In genomic region chr15:101333907-101334789, GRCh38 we compare ENCODE assay signal across 8 cellular contexts. TPM values are rescaled to one million over a fixed set of nuclear protein-coding genes. Genes with fewer than 3 reads are reported as not detected.
DNase-seq lines count a peak whose midpoint lies in the region; ATAC-seq and TF ChIP-seq lines count a peak whose summit lies in the region.
"Not testable (repeated sequence)": the region's sequence is repeated elsewhere in the genome, so short reads cannot be mapped to it uniquely, and the experiment has no call there.

No MANE protein-coding gene starts in this region.

- H3K4me3 Mint-ChIP-seq in CD8-positive, alpha-beta T cell = not testable (repeated sequence)
- H3K4me3 Mint-ChIP-seq in activated CD8-positive, alpha-beta T cell treated with anti-CD3 and anti-CD28 coated beads for 36 hours = peak overlapping the region; percentile 68
- peak overlapping the region; percentile 77 for H3K4me3 Mint-ChIP-seq in activated naive CD8-positive, alpha-beta T cell treated with anti-CD3 and anti-CD28 coated beads for 36 hours
- H3K4me3 Mint-ChIP-seq in naive thymus-derived CD8-positive, alpha-beta T cell = peak overlapping the region in 8 of 10 donors; percentile 26 to 57 (median 43)

- H3K9me3 ChIP-seq in CD8-positive, alpha-beta T cell (ENCODE audit: low read length) = peaks cover 16% of the 10 kb centered on the region

- TF ChIP-seq CTCF in CD8-positive, alpha-beta T cell (IDR thresholded peaks at IDR 0.05); activated CD8-positive, alpha-beta T cell treated with anti-CD3 and anti-CD28 coated beads for 36 hours (IDR thresholded peaks at IDR 0.05): not testable (repeated sequence)

- H3K4me3 ChIP-seq in CD8-positive, alpha-beta T cell (ENCODE audit: low read depth, low read length) = peak overlapping the region; percentile 4

- H3K9me3 Mint-ChIP-seq in CD8-positive, alpha-beta T cell = not testable (repeated sequence)
- peaks cover 11% of the 10 kb centered on the region for H3K9me3 Mint-ChIP-seq in activated CD8-positive, alpha-beta T cell treated with anti-CD3 and anti-CD28 coated beads for 36 hours
- peaks cover 18% of the 10 kb centered on the region for H3K9me3 Mint-ChIP-seq in activated naive CD8-positive, alpha-beta T cell treated with anti-CD3 and anti-CD28 coated beads for 36 hours
- peaks cover 0 to 35% (median 15%) of the 10 kb centered on the region in 9 donors for H3K9me3 Mint-ChIP-seq in naive thymus-derived CD8-positive, alpha-beta T cell

- peaks cover 25% of the 10 kb centered on the region for H3K4me1 Mint-ChIP-seq in CD8-positive, alpha-beta T cell (ENCODE audit: low read depth)
- H3K4me1 Mint-ChIP-seq in activated CD8-positive, alpha-beta T cell treated with anti-CD3 and anti-CD28 coated beads for 36 hours (ENCODE audit: low read depth) = peaks cover 12% of the 10 kb centered on the region
- peaks cover 13% of the 10 kb centered on the region for H3K4me1 Mint-ChIP-seq in activated naive CD8-positive, alpha-beta T cell treated with anti-CD3 and anti-CD28 coated beads for 36 hours
- H3K4me1 Mint-ChIP-seq in naive thymus-derived CD8-positive, alpha-beta T cell = peaks cover 8 to 42% (median 20%) of the 10 kb centered on the region in 4 donors

- not testable (repeated sequence) for H3K27me3 Mint-ChIP-seq in CD8-positive, alpha-beta T cell (ENCODE audit: low read depth); activated CD8-positive, alpha-beta T cell treated with anti-CD3 and anti-CD28 coated beads for 36 hours; activated naive CD8-positive, alpha-beta T cell treated with anti-CD3 and anti-CD28 coated beads for 36 hours
- peaks cover 0 to 15% (median 6%) of the 10 kb centered on the region in 5 donors for H3K27me3 Mint-ChIP-seq in naive thymus-derived CD8-positive, alpha-beta T cell

- intact Hi-C loops in CD8-positive, alpha-beta T cell (cut with DNase I, micrococcal nuclease) = loop anchor here (1.0 to 5.0 kb wide), 3 partner anchors 39 to 388 kb away; partner anchors contain the start of genes SNRPA1 (in 2 of the 2), TARS3 (in 1 of the 2) and TM2D3 (in 1 of the 2)
- intact Hi-C loops in activated CD8-positive, alpha-beta T cell treated with anti-CD3 and anti-CD28 coated beads for 36 hours (cut with micrococcal nuclease) = not testable (repeated sequence)

- H3K27ac ChIP-seq in CD8-positive, alpha-beta T cell (ENCODE audit: low read depth, low read length) = peak overlapping the region; percentile 81

- peaks cover 15% of the 10 kb centered on the region for H3K4me1 ChIP-seq in CD8-positive, alpha-beta T cell (ENCODE audit: insufficient read depth, low read length)

- H3K36me3 ChIP-seq in CD8-positive, alpha-beta T cell (ENCODE audit: insufficient read depth, low read length) = not testable (repeated sequence)

- ATAC-seq in CD8-positive, alpha-beta T cell = peak; percentile 97
- peak; percentile 61 for ATAC-seq in GM21390 (IDR thresholded peaks at IDR 0.05; ENCODE audit: unreplicated experiment)
- ATAC-seq in activated CD8-positive, alpha-beta T cell treated with anti-CD3 and anti-CD28 coated beads for 36 hours = peak; percentile 97
- peak; percentile 94 to 100 for ATAC-seq in naive thymus-derived CD8-positive, alpha-beta T cell

- POLR2A ChIA-PET in CD8-positive, alpha-beta T cell (lab: Charles Lee) = interaction anchor here (1.4 to 4.2 kb wide), 2 partner anchors 14 to 40 kb away, joined by 3 to 15 read pairs; no protein-coding TSS in a partner anchor
- POLR2A ChIA-PET in activated CD8-positive, alpha-beta T cell treated with anti-CD3 and anti-CD28 coated beads for 36 hours (lab: Charles Lee) = interaction anchor here (0.6 to 2.1 kb wide), 5 partner anchors 13 to 313 kb away, joined by 3 to 9 read pairs (median 4); partner anchors contain the start of gene SNRPA1
- POLR2A ChIA-PET in naive thymus-derived CD8-positive, alpha-beta T cell (lab: Charles Lee) = interaction anchor here (0.9 to 2.1 kb wide), 4 partner anchors 13 to 39 kb away, joined by 3 to 10 read pairs (median 6); partner anchors contain the start of gene SNRPA1

- not testable (repeated sequence) for H3K27me3 ChIP-seq in CD8-positive, alpha-beta T cell (ENCODE audit: insufficient read depth, low read length)

- peak overlapping the region; percentile 92 for H3K27ac Mint-ChIP-seq in CD8-positive, alpha-beta T cell
- peak overlapping the region; percentile 96 for H3K27ac Mint-ChIP-seq in activated CD8-positive, alpha-beta T cell treated with anti-CD3 and anti-CD28 coated beads for 36 hours
- peak overlapping the region; percentile 90 for H3K27ac Mint-ChIP-seq in activated naive CD8-positive, alpha-beta T cell treated with anti-CD3 and anti-CD28 coated beads for 36 hours
- H3K27ac Mint-ChIP-seq in naive thymus-derived CD8-positive, alpha-beta T cell = peak overlapping the region; percentile 85 to 96 (median 93)

- CTCF ChIA-PET in CD8-positive, alpha-beta T cell (lab: Charles Lee) = interaction anchor here (0.6 to 5.4 kb wide), 3 partner anchors 14 to 46 kb away, joined by 3 to 31 read pairs (median 3); no protein-coding TSS in a partner anchor
- CTCF ChIA-PET in activated CD8-positive, alpha-beta T cell treated with anti-CD3 and anti-CD28 coated beads for 36 hours (lab: Charles Lee) = interaction anchor here (6.8 kb wide), 1 partner anchor 13 kb away, joined by 46 read pairs; no protein-coding TSS in a partner anchor

- H3K36me3 Mint-ChIP-seq in CD8-positive, alpha-beta T cell; naive thymus-derived CD8-positive, alpha-beta T cell: not testable (repeated sequence)
- peaks cover 13% of the 10 kb centered on the region for H3K36me3 Mint-ChIP-seq in activated CD8-positive, alpha-beta T cell treated with anti-CD3 and anti-CD28 coated beads for 36 hours (ENCODE audit: low read depth)
- peaks cover 21% of the 10 kb centered on the region for H3K36me3 Mint-ChIP-seq in activated naive CD8-positive, alpha-beta T cell treated with anti-CD3 and anti-CD28 coated beads for 36 hours

- DNase-seq in CD8-positive, alpha-beta T cell = peak in 6 of 7 experiments; percentile 30 to 82 (median 41)
- peak; percentile 53 for DNase-seq in KBM-7
- DNase-seq in SKM-1 treated with dmso at 0.1 percent for 144 hours (lab: John Stamatoyannopoulos, UW; ENCODE audit: unreplicated experiment) = peak; percentile 22
- peak; percentile 79 for DNase-seq in activated CD8-positive, alpha-beta T cell treated with anti-CD3 and anti-CD28 coated beads for 36 hours
- DNase-seq in activated naive CD8-positive, alpha-beta T cell treated with anti-CD3 and anti-CD28 coated beads for 36 hours = peak; percentile 61
- peak; percentile 31 to 85 (median 68) for DNase-seq in naive thymus-derived CD8-positive, alpha-beta T cell
- DNase-seq in stimulated activated CD8-positive, alpha-beta memory T cell treated with anti-CD3 and anti-CD28 coated beads, Interleukin-15, amount 100 ng/mL, for 4 hours (ENCODE audit: low read depth in 2 of 2) = peak; percentile 21 to 31

- in situ Hi-C loops in KBM-7 (cut with MboI; ENCODE audit: low pct_unique_long_range_greater_than_20kb, low sequenced_read_pairs) = not testable (repeated sequence)

RNA-seq across cellular contexts. Expression of gene SNRPA1, which starts 39.1 kb away (rescaled TPM):
- 100 to 1,000 TPM; 228 to 247 TPM for total RNA-seq in CD8-positive, alpha-beta T cell
- total RNA-seq in activated CD8-positive, alpha-beta T cell treated with anti-CD3 and anti-CD28 coated beads for 36 hours = 100 to 1,000 TPM; 243 to 249 TPM
- total RNA-seq in activated naive CD8-positive, alpha-beta T cell treated with anti-CD3 and anti-CD28 coated beads for 36 hours = 100 to 1,000 TPM; 219 to 223 TPM
- total RNA-seq in naive thymus-derived CD8-positive, alpha-beta T cell = 100 to 1,000 TPM; 125 to 136 TPM
- polyA plus RNA-seq in naive thymus-derived CD8-positive, alpha-beta T cell = 10 to 100 TPM; 52.5 to 68.1 (median 58.1) TPM

RNA-seq across cellular contexts. Expression of gene SELENOS, which starts 56.9 kb away (rescaled TPM):
- 10 to 100 TPM; 46.0 to 50.4 TPM for total RNA-seq in CD8-positive, alpha-beta T cell
- 10 to 100 TPM; 18.8 to 21.6 TPM for total RNA-seq in activated CD8-positive, alpha-beta T cell treated with anti-CD3 and anti-CD28 coated beads for 36 hours
- total RNA-seq in activated naive CD8-positive, alpha-beta T cell treated with anti-CD3 and anti-CD28 coated beads for 36 hours = 10 to 100 TPM; 27.3 to 29.4 TPM
- total RNA-seq in naive thymus-derived CD8-positive, alpha-beta T cell = 10 to 100 TPM; 26.7 to 30.6 TPM
- 10 to 100 TPM; 38.8 to 64.4 (median 39.8) TPM for polyA plus RNA-seq in naive thymus-derived CD8-positive, alpha-beta T cell

Comparison
In these comparisons a context has a peak if more than half of its experiments do, and no peak if none do; other contexts are left out.
1. Peak in every context shown above with its lines: DNase-seq, ATAC-seq, H3K4me3 ChIP-seq and H3K27ac ChIP-seq.
2. DNase-seq: peak in every context shown above with its lines; median percentile 79 in activated CD8-positive, alpha-beta T cell treated with anti-CD3 and anti-CD28 coated beads for 36 hours; 68 in naive thymus-derived CD8-positive, alpha-beta T cell; 61 in activated naive CD8-positive, alpha-beta T cell treated with anti-CD3 and anti-CD28 coated beads for 36 hours; 53 in KBM-7; 41 in CD8-positive, alpha-beta T cell; 26 in stimulated activated CD8-positive, alpha-beta memory T cell treated with anti-CD3 and anti-CD28 coated beads, Interleukin-15, amount 100 ng/mL, for 4 hours; 22 in SKM-1 treated with dmso at 0.1 percent for 144 hours.